In genomic region chr7:21086688-21087087, GRCh38 we compare ENCODE assay signal across 21 cellular contexts.
A peak's percentile ranks its signal among the peaks of the same experiment; 100 is the strongest.
DNase-seq lines count a peak whose midpoint lies in the region; ATAC-seq, FAIRE-seq and TF ChIP-seq lines count a peak whose summit lies in the region.
"Had no signal": no experiment of that assay in that cellular context is flagged by ENCODE, and none has a peak within 500 bp of the region (broad histone marks: within the 10 kb centered on the region; RNA-seq: fewer than 3 reads in every experiment).

No MANE protein-coding gene starts in this region.

- H3K4me3 Mint-ChIP-seq in astrocyte (ENCODE audit: unreplicated experiment), result no peak overlapping the region
- H3K4me3 Mint-ChIP-seq: activated naive CD8-positive, alpha-beta T cell treated with anti-CD3 and anti-CD28 coated beads, Interleukin-2, amount 10 ng/mL, durations not matched to agents 7 days and 5 days; activated T-cell treated with anti-CD3 and anti-CD28 coated beads, Interleukin-2, amount 50 U/mL, for 4 hours; CD14-positive monocyte; immature natural killer cell; T-helper 1 cell treated with Interleukin-12 subunit alpha and Interleukin-12 subunit beta and Interleukin-4 antibody, amounts not matched to agents 30 μg/mL and 1 μg/mL, for 36 hours had no signal

- no peak overlapping the region for H2AFZ ChIP-seq in astrocyte (ENCODE audit: low read depth, low read length)

- TF ChIP-seq CTCF in astrocyte (IDR thresholded peaks at IDR 0.05; ENCODE audit: insufficient read depth, low read depth, low read length), result no peak

- no peaks in the 10 kb centered on the region for H3K36me3 Mint-ChIP-seq in astrocyte (ENCODE audit: low read depth, unreplicated experiment)
- H3K36me3 Mint-ChIP-seq: activated naive CD8-positive, alpha-beta T cell treated with anti-CD3 and anti-CD28 coated beads, Interleukin-2, amount 10 ng/mL, durations not matched to agents 7 days and 5 days; CD14-positive monocyte; immature natural killer cell had no signal

- H3K27ac ChIP-seq in astrocyte (ENCODE audit: low read depth, low read length), result no peak overlapping the region
- H3K27ac ChIP-seq: gastroesophageal sphincter, uterus had no signal

- peaks cover 5% of the 10 kb centered on the region for H3K9me3 ChIP-seq in astrocyte (ENCODE audit: insufficient read depth, low read depth, low read length)
- H3K9me3 ChIP-seq: gastroesophageal sphincter, uterus had no signal

- H3K27me3 Mint-ChIP-seq in astrocyte (ENCODE audit: low read depth, unreplicated experiment), result no peaks in the 10 kb centered on the region

- no peaks in the 10 kb centered on the region for H4K20me1 ChIP-seq in astrocyte (ENCODE audit: insufficient read depth, low read length)

- H3K4me2 ChIP-seq in astrocyte (ENCODE audit: low read length), result no peak overlapping the region

- H3K27me3 ChIP-seq in astrocyte (ENCODE audit: insufficient read depth, low read length), result no peaks in the 10 kb centered on the region
- H3K27me3 ChIP-seq: uterus had no signal

- H3K4me1 ChIP-seq in astrocyte (ENCODE audit: insufficient read depth, low read length), result no peaks in the 10 kb centered on the region
- H3K4me1 ChIP-seq: gastroesophageal sphincter, uterus had no signal

- DNase-seq in NCI-H1092 treated with DMSO at 0.1 percent for 48 hours (lab: John Stamatoyannopoulos, UW) (peak; percentile 33), NCI-H1092 (lab: John Stamatoyannopoulos, UW) (no peak), NCI-H2196 (lab: John Stamatoyannopoulos, UW; ENCODE audit: unreplicated experiment) (peak; percentile 86), astrocyte (ENCODE audit: low read depth) (peak; percentile 3), renal cortical epithelial cell (ENCODE audit: low read depth) (peak; percentile 72)
- no peak for DNase-seq in activated CD4-positive, alpha-beta T cell treated with anti-CD3 and anti-CD28 coated beads, Interleukin-2, amount 50 U/mL, for 4 hours
- DNase-seq: 8988T; activated naive CD8-positive, alpha-beta T cell treated with anti-CD3 and anti-CD28 coated beads, Interleukin-2, amount 10 ng/mL, durations not matched to agents 7 days and 5 days; activated T-cell treated with anti-CD3 and anti-CD28 coated beads, Interleukin-2, amount 50 U/mL, for 4 hours; immature natural killer cell; KG1; NCI-H446; stimulated activated naive CD4-positive, alpha-beta T cell; uterus had no signal

- FAIRE-seq in astrocyte (lab: Jason Lieb, UNC), result no peak
- FAIRE-seq: endometrium had no signal

- H3K9me3 Mint-ChIP-seq in astrocyte (ENCODE audit: unreplicated experiment), result no peaks in the 10 kb centered on the region
- H3K9me3 Mint-ChIP-seq: activated naive CD8-positive, alpha-beta T cell treated with anti-CD3 and anti-CD28 coated beads, Interleukin-2, amount 10 ng/mL, durations not matched to agents 7 days and 5 days; activated T-cell treated with anti-CD3 and anti-CD28 coated beads, Interleukin-2, amount 50 U/mL, for 4 hours; T-helper 1 cell treated with Interleukin-12 subunit alpha and Interleukin-12 subunit beta and Interleukin-4 antibody, amounts not matched to agents 30 μg/mL and 1 μg/mL, for 36 hours had no signal

- no peak overlapping the region for H3K9ac ChIP-seq in astrocyte (ENCODE audit: low read length)

- no peak overlapping the region for H3K4me3 ChIP-seq in astrocyte (ENCODE audit: insufficient read depth, low read depth, low read length)
- H3K4me3 ChIP-seq: gastroesophageal sphincter, uterus had no signal

- H3K4me1 Mint-ChIP-seq in astrocyte (ENCODE audit: low read depth, unreplicated experiment), result peaks cover 2% of the 10 kb centered on the region
- H3K4me1 Mint-ChIP-seq: activated naive CD8-positive, alpha-beta T cell treated with anti-CD3 and anti-CD28 coated beads, Interleukin-2, amount 10 ng/mL, durations not matched to agents 7 days and 5 days; CD14-positive monocyte; immature natural killer cell had no signal

- H3K79me2 ChIP-seq in astrocyte (ENCODE audit: insufficient read depth, low read length), result no peaks in the 10 kb centered on the region

- H3K36me3 ChIP-seq in astrocyte (ENCODE audit: insufficient read depth, low read length), result no peaks in the 10 kb centered on the region
- H3K36me3 ChIP-seq: gastroesophageal sphincter, uterus had no signal

- ATAC-seq in HG03378 (IDR thresholded peaks at IDR 0.05; ENCODE audit: unreplicated experiment) (no peak), HG03135 (IDR thresholded peaks at IDR 0.05; ENCODE audit: unreplicated experiment) (no peak)
- ATAC-seq: activated T-cell treated with anti-CD3 and anti-CD28 coated beads, Interleukin-2, amount 50 U/mL, for 4 hours; gastroesophageal sphincter; Panc1 had no signal

- no peak overlapping the region for H3K27ac Mint-ChIP-seq in astrocyte (ENCODE audit: unreplicated experiment)
- H3K27ac Mint-ChIP-seq: activated naive CD8-positive, alpha-beta T cell treated with anti-CD3 and anti-CD28 coated beads, Interleukin-2, amount 10 ng/mL, durations not matched to agents 7 days and 5 days; CD14-positive monocyte; immature natural killer cell; T-helper 1 cell treated with Interleukin-12 subunit alpha and Interleukin-12 subunit beta and Interleukin-4 antibody, amounts not matched to agents 30 μg/mL and 1 μg/mL, for 36 hours had no signal

Comparison
In these comparisons a context has a peak if more than half of its experiments do, and no peak if none do; other contexts are left out.
1. DNase-seq: peak in NCI-H1092 treated with DMSO at 0.1 percent for 48 hours (single experiment), NCI-H2196 (single experiment), astrocyte (single experiment) and renal cortical epithelial cell (single experiment); none in NCI-H1092 (single experiment) and activated CD4-positive, alpha-beta T cell treated with anti-CD3 and anti-CD28 coated beads, Interleukin-2, amount 50 U/mL, for 4 hours (0 of 2).